ENCODE assay signal across 7 cellular contexts in genomic region chr4:26579169-26579568, GRCh38.
"Had no signal": no experiment of that assay in that cellular context is flagged by ENCODE, and none has a peak within 500 bp of the region (broad histone marks: within the 10 kb centered on the region; RNA-seq: fewer than 3 reads in every experiment).

No MANE protein-coding gene starts in this region.

- H3K9ac ChIP-seq: KMS-11 had no signal

- H3K4me2 ChIP-seq: KMS-11 had no signal

- H3K27ac ChIP-seq: HL-60, KMS-11 had no signal

- DNase-seq: IMR-90, KBM-7, KG1 had no signal

- ATAC-seq: HepG2 had no signal

- FAIRE-seq: HepG2, HTR-8/SVneo had no signal
